In the genomic region with DNA sequence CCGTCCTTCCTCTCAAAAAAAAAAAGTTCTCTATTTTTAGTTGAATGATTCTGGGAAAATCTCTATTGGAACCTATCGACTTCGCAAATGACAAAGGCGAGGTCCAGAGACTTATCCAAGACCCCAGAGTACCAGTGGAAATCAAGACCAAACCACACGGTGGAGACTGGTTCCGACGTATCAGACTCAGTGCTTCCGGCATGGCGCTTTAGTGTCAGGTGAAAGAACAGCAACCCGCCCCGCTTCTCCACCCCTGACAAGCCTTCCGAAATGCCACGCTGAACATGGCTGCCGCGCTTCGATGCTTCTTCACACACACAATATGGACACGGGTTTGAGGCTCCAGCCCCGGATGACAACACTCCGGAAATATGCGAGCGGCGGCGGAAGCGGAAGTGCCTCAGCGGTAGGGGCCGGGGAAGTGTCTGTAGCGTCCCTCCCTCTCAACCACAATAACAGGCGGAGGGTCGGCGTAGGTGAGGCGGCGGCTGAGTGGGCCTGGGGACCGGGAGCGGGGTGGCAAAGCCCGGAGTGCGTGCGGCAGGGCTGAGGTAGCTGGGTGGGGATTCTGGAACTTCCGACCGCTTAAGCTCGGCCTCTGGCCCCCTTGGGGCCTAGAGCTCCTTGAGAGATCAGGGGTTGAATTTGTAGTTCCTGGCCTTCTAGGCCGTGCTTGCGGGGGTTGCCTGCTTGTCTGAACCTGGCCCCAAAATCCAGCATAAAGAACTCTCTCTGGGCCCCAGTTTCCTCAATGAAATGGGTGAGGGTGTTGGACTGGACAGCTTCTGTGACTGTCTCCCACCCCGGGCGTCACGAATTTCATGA, we compare ENCODE assay signal across 8 cellular contexts. TPM values are rescaled to one million over a fixed set of nuclear protein-coding genes. Genes with fewer than 3 reads are reported as not detected.
DNase-seq lines count a peak whose midpoint lies in the region; ATAC-seq and TF ChIP-seq lines count a peak whose summit lies in the region.

Gene FBXO38, plus strand, starts transcription at position 395 of the 825 bp plus-strand sequence. CDS start 10,819 bp downstream, outside the sequence.

- H3K36me3 Mint-ChIP-seq in IgD-negative memory B cell, result no peaks in the 10 kb centered on the region

- no peaks in the 10 kb centered on the region for H3K9me3 ChIP-seq in mononuclear cell (ENCODE audit: low read depth, low read length)

- peaks cover 0 to 4% (median 0%) of the 10 kb centered on the region in 3 donors for H3K9me3 Mint-ChIP-seq in IgD-negative memory B cell

- H3K27ac Mint-ChIP-seq in IgD-negative memory B cell, result peak within 1 kb of the TSS; percentile 82 to 98 (median 97)

- peak; percentile 63 for DNase-seq in DMS153 treated with DMSO at 0.1 percent for 48 hours (lab: John Stamatoyannopoulos, UW; ENCODE audit: unreplicated experiment)
- peak; percentile 25 for DNase-seq in OCI-M2 (lab: John Stamatoyannopoulos, UW; ENCODE audit: unreplicated experiment)
- DNase-seq in activated T-cell treated with anti-CD3 and anti-CD28 coated beads for 4 hours, result peak; percentile 94
- DNase-seq in epithelial cell of esophagus (ENCODE audit: low read depth), result peak; percentile 99
- DNase-seq in stimulated activated CD8-positive, alpha-beta memory T cell treated with anti-CD3 and anti-CD28 coated beads, Interleukin-4, amount 100 ng/mL, for 1 hour (ENCODE audit: low read depth in 2 of 2, low spot score in 1 of 2), result peak; percentile 88 to 94

- H3K4me3 ChIP-seq in epithelial cell of esophagus (ENCODE audit: low read length), result peak within 1 kb of the TSS; percentile 91
- peak within 1 kb of the TSS; percentile 77 for H3K4me3 ChIP-seq in mononuclear cell (ENCODE audit: low read length)

- peaks cover 21 to 41% (median 26%) of the 10 kb centered on the region in 3 donors for H3K4me1 Mint-ChIP-seq in IgD-negative memory B cell

- peaks cover 3% of the 10 kb centered on the region for H3K27me3 Mint-ChIP-seq in IgD-negative memory B cell

- H3K4me3 Mint-ChIP-seq in IgD-negative memory B cell, result peak within 1 kb of the TSS; percentile 85 to 94 (median 90)

- H3K27me3 ChIP-seq in mononuclear cell (ENCODE audit: insufficient read depth, low read length), result no peaks in the 10 kb centered on the region

- peak; percentile 98 for ATAC-seq in GM21529 (IDR thresholded peaks at IDR 0.05; ENCODE audit: unreplicated experiment)

- peaks cover 43% of the 10 kb centered on the region for H3K4me1 ChIP-seq in mononuclear cell (ENCODE audit: insufficient read depth, low read length)

- no peak for TF ChIP-seq CTCF in epithelial cell of esophagus (IDR thresholded peaks at IDR 0.05; ENCODE audit: insufficient read depth, low read depth, low read length, missing control alignments)

RNA-seq across cellular contexts. Expression of gene FBXO38, which starts in this region (rescaled TPM):
- 20.1 TPM for polyA plus RNA-seq in IgD-negative memory B cell
- 76.3 TPM for total RNA-seq in mononuclear cell

Comparison
In these comparisons a context has a peak if more than half of its experiments do, and no peak if none do; other contexts are left out.
1. Peak in every context shown above with its lines: DNase-seq, ATAC-seq and H3K4me3 ChIP-seq.
2. DNase-seq: peak in every context shown above with its lines; median percentile 99 in epithelial cell of esophagus; 94 in activated T-cell treated with anti-CD3 and anti-CD28 coated beads for 4 hours; 91 in stimulated activated CD8-positive, alpha-beta memory T cell treated with anti-CD3 and anti-CD28 coated beads, Interleukin-4, amount 100 ng/mL, for 1 hour; 63 in DMS153 treated with DMSO at 0.1 percent for 48 hours; 25 in OCI-M2.